ENCODE assay signal across 24 cellular contexts in genomic region chrX:78839711-78840110, GRCh38.
"Had no signal": no experiment of that assay in that cellular context is flagged by ENCODE, and none has a peak within 500 bp of the region (broad histone marks: within the 10 kb centered on the region; RNA-seq: fewer than 3 reads in every experiment).

No MANE protein-coding gene starts in this region.

- H3K9me3 ChIP-seq: esophagus muscularis mucosa, gastroesophageal sphincter, heart left ventricle, left lung, prostate gland, sigmoid colon, testis, tibial artery, upper lobe of right lung, uterus had no signal

- H3K27me3 Mint-ChIP-seq: naive thymus-derived CD8-positive, alpha-beta T cell had no signal

- H3K4me3 Mint-ChIP-seq: naive thymus-derived CD8-positive, alpha-beta T cell; nephron progenitor cell; stimulated activated effector memory CD8-positive, alpha-beta T cell treated with anti-CD3 and anti-CD28 coated beads, Interleukin-12 subunit alpha, Interleukin-12 subunit beta, amount 100 ng/mL, for 72 hours had no signal

- H3K27me3 ChIP-seq: esophagus muscularis mucosa, foreskin keratinocyte, gastroesophageal sphincter, heart left ventricle, hepatocyte, left lung, sigmoid colon, testis, tibial artery, upper lobe of right lung, uterus had no signal

- H3K27ac Mint-ChIP-seq: naive thymus-derived CD8-positive, alpha-beta T cell; nephron progenitor cell; stimulated activated effector memory CD8-positive, alpha-beta T cell treated with anti-CD3 and anti-CD28 coated beads, Interleukin-12 subunit alpha, Interleukin-12 subunit beta, amount 100 ng/mL, for 72 hours had no signal

- H3K4me1 Mint-ChIP-seq: naive thymus-derived CD8-positive, alpha-beta T cell; nephron progenitor cell; stimulated activated effector memory CD8-positive, alpha-beta T cell treated with anti-CD3 and anti-CD28 coated beads, Interleukin-12 subunit alpha, Interleukin-12 subunit beta, amount 100 ng/mL, for 72 hours had no signal

- H2AFZ ChIP-seq: hepatocyte had no signal

- DNase-seq: dorsolateral prefrontal cortex; effector CD4-positive, alpha-beta T cell; foreskin keratinocyte; heart left ventricle; left cardiac atrium; left lung; naive thymus-derived CD8-positive, alpha-beta T cell; nephron progenitor cell; nucleus accumbens; right cardiac atrium; sigmoid colon; stimulated activated CD4-positive, alpha-beta T cell treated with anti-CD3 and anti-CD28 coated beads, Interleukin-2, amount 100 ng/mL, for 24 hours; stimulated activated CD4-positive, alpha-beta T cell treated with anti-CD3 and anti-CD28 coated beads, Interleukin-4, amount 100 ng/mL, for 24 hours; stimulated activated naive CD8-positive, alpha-beta T cell treated with anti-CD3 and anti-CD28 coated beads, Interleukin-15, Interleukin-2, amounts not matched to agents 100 U/mL and 50 U/mL, for 24 hours; substantia nigra; testis; tibial artery; upper lobe of right lung; uterus had no signal

- H3K27ac ChIP-seq: dorsolateral prefrontal cortex, esophagus muscularis mucosa, foreskin keratinocyte, gastroesophageal sphincter, heart left ventricle, hepatocyte, left lung, prostate gland, sigmoid colon, testis, tibial artery, upper lobe of right lung, uterus had no signal

- H3K4me1 ChIP-seq: esophagus muscularis mucosa, foreskin keratinocyte, gastroesophageal sphincter, heart left ventricle, left lung, prostate gland, sigmoid colon, testis, tibial artery, upper lobe of right lung, uterus had no signal

- H3K36me3 ChIP-seq: esophagus muscularis mucosa, gastroesophageal sphincter, heart left ventricle, left lung, prostate gland, sigmoid colon, tibial artery, upper lobe of right lung, uterus had no signal

- H3K36me3 Mint-ChIP-seq: stimulated activated effector memory CD8-positive, alpha-beta T cell treated with anti-CD3 and anti-CD28 coated beads, Interleukin-12 subunit alpha, Interleukin-12 subunit beta, amount 100 ng/mL, for 72 hours had no signal

- H3K9me3 Mint-ChIP-seq: naive thymus-derived CD8-positive, alpha-beta T cell; stimulated activated effector memory CD8-positive, alpha-beta T cell treated with anti-CD3 and anti-CD28 coated beads, Interleukin-12 subunit alpha, Interleukin-12 subunit beta, amount 100 ng/mL, for 72 hours had no signal

- H3K79me2 ChIP-seq: hepatocyte had no signal

- H3K4me3 ChIP-seq: dorsolateral prefrontal cortex, esophagus muscularis mucosa, gastroesophageal sphincter, heart left ventricle, hepatocyte, left lung, prostate gland, sigmoid colon, testis, tibial artery, upper lobe of right lung, uterus had no signal

- H3K4me2 ChIP-seq: hepatocyte had no signal
